Comparison of ENCODE assay signal across 9 cellular contexts in the genomic region with DNA sequence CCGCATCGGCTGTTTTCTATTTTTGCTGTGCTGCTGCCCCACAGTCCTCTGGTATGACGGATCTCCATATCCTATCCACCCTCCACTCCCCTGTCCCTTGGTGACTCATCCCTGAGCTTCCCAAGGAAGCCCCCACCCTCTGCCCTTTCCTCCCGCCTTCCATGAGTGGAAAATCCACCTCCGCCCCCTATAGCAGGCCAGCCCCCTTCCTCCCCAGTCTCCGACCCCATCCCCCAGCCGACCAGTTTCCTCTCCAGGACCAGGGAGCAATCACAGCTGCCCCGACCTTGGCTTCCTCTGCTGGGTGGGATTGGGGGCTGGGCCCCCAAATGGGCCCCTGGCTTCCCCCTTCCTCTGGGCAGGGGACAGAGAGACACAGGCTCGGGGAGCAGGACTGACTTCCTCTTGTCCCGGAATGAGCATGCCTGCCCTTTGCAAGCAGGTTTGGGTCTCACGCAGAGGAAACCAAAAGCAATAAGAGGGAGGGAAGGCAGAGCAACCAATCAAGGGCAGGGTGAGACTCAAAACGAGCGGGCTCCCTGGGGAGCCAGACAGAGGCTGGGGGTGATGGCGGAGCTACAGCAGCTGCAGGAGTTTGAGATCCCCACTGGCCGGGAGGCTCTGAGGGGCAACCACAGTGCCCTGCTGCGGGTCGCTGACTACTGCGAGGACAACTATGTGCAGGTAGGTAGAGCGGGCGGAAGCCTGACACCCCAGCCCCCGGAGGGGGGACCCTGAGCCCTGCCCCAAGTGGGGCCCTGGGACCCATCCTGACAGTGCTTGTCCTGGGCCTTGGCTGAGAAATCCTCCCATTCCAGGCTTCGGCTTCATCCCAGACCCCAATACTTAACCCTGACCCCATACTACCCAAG. TPM values are rescaled to one million over a fixed set of nuclear protein-coding genes. Genes with fewer than 3 reads are reported as not detected.
A peak's percentile ranks its signal among the peaks of the same experiment; 100 is the strongest.
DNase-seq lines count a peak whose midpoint lies in the region; ATAC-seq and TF ChIP-seq lines count a peak whose summit lies in the region.
"Had no signal": no experiment of that assay in that cellular context is flagged by ENCODE, and none has a peak within 500 bp of the region (broad histone marks: within the 10 kb centered on the region; RNA-seq: fewer than 3 reads in every experiment).

TSS of gene ABI3 (plus strand) at position 550 of the 872 bp plus-strand sequence. CDS start at position 568, 18 bp downstream.
TSS of gene GNGT2 (minus strand) at position 417 of the 872 bp plus-strand sequence. CDS start 3,152 bp downstream, outside the sequence.

- TF ChIP-seq CTCF in left ventricle myocardium inferior (IDR thresholded peaks at IDR 0.05; ENCODE audit: borderline replicate concordance) = no peak
- no peak for TF ChIP-seq CTCF in spleen (IDR thresholded peaks at IDR 0.05 in 8 of 11, conservative IDR thresholded peaks at IDR 0.05 in 3 of 11)

- ATAC-seq in GM21529 (IDR thresholded peaks at IDR 0.05; ENCODE audit: unreplicated experiment) = peak; percentile 80
- ATAC-seq: Panc1 had no signal

- peaks cover 69% of the 10 kb centered on the region for H3K4me1 Mint-ChIP-seq in activated T-cell treated with anti-CD3 and anti-CD28 coated beads, Interleukin-2, amount 50 U/mL, for 24 hours (ENCODE audit: low read depth)

- peaks cover 46% of the 10 kb centered on the region for H3K36me3 Mint-ChIP-seq in activated T-cell treated with anti-CD3 and anti-CD28 coated beads, Interleukin-2, amount 50 U/mL, for 24 hours (ENCODE audit: low read depth)

- H3K4me1 ChIP-seq in left ventricle myocardium inferior = peaks cover 49% of the 10 kb centered on the region
- peaks cover 41 to 86% (median 76%) of the 10 kb centered on the region in 6 donors for H3K4me1 ChIP-seq in spleen

- no peaks in the 10 kb centered on the region for H3K9me3 Mint-ChIP-seq in activated T-cell treated with anti-CD3 and anti-CD28 coated beads, Interleukin-2, amount 50 U/mL, for 24 hours

- no peaks in the 10 kb centered on the region for H3K27me3 Mint-ChIP-seq in activated T-cell treated with anti-CD3 and anti-CD28 coated beads, Interleukin-2, amount 50 U/mL, for 24 hours

- peak within 1 kb of the TSS; percentile 90 for H3K27ac ChIP-seq in left ventricle myocardium inferior (replicated peaks)
- peak within 1 kb of the TSS; percentile 71 to 94 (median 87) for H3K27ac ChIP-seq in spleen

- TF ChIP-seq POLR2A in spleen (IDR thresholded peaks at IDR 0.05) = peak in 2 of 3 donors; percentile 85 to 95

- H3K9me3 ChIP-seq in left ventricle myocardium inferior (replicated peaks) (no peaks in the 10 kb centered on the region), spleen (no peaks in the 10 kb centered on the region)

- peak within 1 kb of the TSS; percentile 68 for H3K4me3 ChIP-seq in left ventricle myocardium inferior
- peak within 1 kb of the TSS; percentile 58 to 88 (median 76) for H3K4me3 ChIP-seq in spleen

- DNase-seq in ELR (ENCODE audit: low read depth) (peak; percentile 94), Kasumi-1 (lab: John Stamatoyannopoulos, UW) (peak; percentile 51 to 62), left ventricle myocardium inferior (peak; percentile 36), spleen (peak; percentile 91), HUDEP-2 (lab: John Stamatoyannopoulos, UW; ENCODE audit: unreplicated experiment in 76 of 76) (no peak), NCI-H2029 treated with DMSO at 0.1 percent for 48 hours (lab: John Stamatoyannopoulos, UW) (no peak)
- DNase-seq in activated T-cell treated with anti-CD3 and anti-CD28 coated beads, Interleukin-2, amount 50 U/mL, for 24 hours = peak; percentile 81

- peak within 1 kb of the TSS; percentile 90 for H3K4me3 Mint-ChIP-seq in activated T-cell treated with anti-CD3 and anti-CD28 coated beads, Interleukin-2, amount 50 U/mL, for 24 hours

- WGBS in spleen, 5 donors = 8 to 26% (median 13%) methylated on average over 21 to 22 of the region's 22 CpGs

- intact Hi-C loops in left ventricle myocardium inferior (cut with micrococcal nuclease) (no loop called here), spleen (cut with DNase I; ENCODE audit: low total_unique reads) (no loop called here)

- H3K36me3 ChIP-seq in left ventricle myocardium inferior (no peaks in the 10 kb centered on the region), spleen (peaks cover 0 to 29% (median 0%) of the 10 kb centered on the region in 6 donors)

- H3K27me3 ChIP-seq in left ventricle myocardium inferior (ENCODE audit: low read depth) (peaks cover 42% of the 10 kb centered on the region), spleen (replicated peaks in 1 of 7) (no peaks in the 10 kb centered on the region)

- H3K27ac Mint-ChIP-seq in activated T-cell treated with anti-CD3 and anti-CD28 coated beads, Interleukin-2, amount 50 U/mL, for 24 hours = peak within 1 kb of the TSS; percentile 94

RNA-seq across cellular contexts. Expression of gene ABI3, which starts in this region (rescaled TPM):
- total RNA-seq in left ventricle myocardium inferior (4.9 TPM), spleen (100 to 1,000 TPM in 2 of 7 donors, 10 to 100 TPM in 5; 74.0 to 121 (median 87.2) TPM)
- polyA plus RNA-seq in spleen = 10 to 100 TPM; 51.3 to 94.7 (median 56.6) TPM

RNA-seq across cellular contexts. Expression of gene GNGT2, which starts in this region (rescaled TPM):
- total RNA-seq in left ventricle myocardium inferior (2.2 TPM), spleen (10 to 100 TPM; 17.2 to 32.9 (median 21.9) TPM)
- 10 to 100 TPM; 22.7 to 42.9 (median 34.1) TPM for polyA plus RNA-seq in spleen

Comparison
In these comparisons a context has a peak if more than half of its experiments do, and no peak if none do; other contexts are left out.
1. RNA of gene ABI3 (total RNA-seq): 74.0 to 121 TPM in spleen; 4.9 TPM in left ventricle myocardium inferior (single experiment); every median in the first group is over 10 times any median in the second.
2. DNase-seq: peak in ELR (single experiment), Kasumi-1 (2 of 2), activated T-cell treated with anti-CD3 and anti-CD28 coated beads, Interleukin-2, amount 50 U/mL, for 24 hours (single experiment), left ventricle myocardium inferior (single experiment) and spleen (single experiment); none in HUDEP-2 (0 of 76) and NCI-H2029 treated with DMSO at 0.1 percent for 48 hours (single experiment).